13 cellular contexts compared by ENCODE assay signal in the genomic region with DNA sequence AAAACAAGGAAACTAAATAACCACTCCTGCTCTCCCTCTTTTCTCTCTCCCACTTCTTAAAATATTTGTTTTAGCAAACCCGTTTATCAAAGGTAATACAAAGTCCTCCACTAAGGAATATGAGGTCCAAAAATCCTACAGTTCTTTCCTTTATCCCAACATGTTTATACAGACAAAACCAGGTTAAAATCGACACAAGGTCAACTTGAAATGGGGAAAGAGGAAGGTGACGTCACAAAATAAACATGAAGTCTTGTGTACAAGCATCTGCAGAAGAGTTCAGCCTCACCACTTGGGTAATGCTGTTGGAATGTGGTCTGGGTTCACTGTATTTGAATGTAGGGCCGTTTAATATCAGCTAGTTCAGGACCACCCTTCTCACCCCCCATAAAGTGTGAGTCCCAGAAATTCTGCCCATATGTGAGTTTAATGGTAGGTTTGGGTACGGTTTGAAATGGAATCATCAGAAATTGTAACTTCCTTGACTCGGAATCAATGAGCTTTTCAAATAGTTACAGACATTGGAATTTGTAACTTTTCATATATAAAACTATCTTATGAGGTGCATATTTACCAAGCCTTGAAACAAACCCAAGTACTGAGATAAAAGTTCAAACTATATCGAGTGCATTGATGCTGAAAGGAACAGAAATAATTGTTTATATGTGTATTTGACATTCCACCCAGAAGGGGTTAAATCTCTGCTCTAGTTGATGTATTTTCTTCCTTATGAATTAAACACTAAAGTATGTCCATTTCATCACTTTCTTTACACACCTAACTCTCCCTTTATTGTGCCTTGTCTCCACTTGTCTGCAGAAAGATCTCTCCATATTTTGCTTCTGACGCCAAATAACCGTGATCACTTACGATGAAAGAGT.
A peak's percentile ranks its signal among the peaks of the same experiment; 100 is the strongest.
DNase-seq lines count a peak whose midpoint lies in the region; ATAC-seq and TF ChIP-seq lines count a peak whose summit lies in the region.
"Had no signal": no experiment of that assay in that cellular context is flagged by ENCODE, and none has a peak within 500 bp of the region (broad histone marks: within the 10 kb centered on the region; RNA-seq: fewer than 3 reads in every experiment).

No MANE protein-coding gene starts in this region.

- H3K27ac ChIP-seq in 22Rv1 (peak overlapping the region; percentile 90), substantia nigra (ENCODE audit: low read depth, low read length, poor library complexity, severe bottlenecking) (no peak overlapping the region)

- intact Hi-C loops in MCF 10A (cut with micrococcal nuclease), result loop anchor here (1.0 to 5.0 kb wide), 6 partner anchors 56 to 340 kb away; no protein-coding TSS in a partner anchor

- H3K4me1 Mint-ChIP-seq in MCF 10A (ENCODE audit: insufficient read depth, unreplicated experiment), result peaks cover 32% of the 10 kb centered on the region

- no peaks in the 10 kb centered on the region for H3K9me3 Mint-ChIP-seq in MCF 10A (ENCODE audit: unreplicated experiment)
- H3K9me3 Mint-ChIP-seq: brain; CD4-positive, alpha-beta memory T cell; IgD-negative memory B cell; T-helper 2 cell treated with Interferon-gamma antibody and Interleukin-4, amounts not matched to agents 5 μg/mL and 100 μg/mL, for 36 hours had no signal

- POLR2A ChIA-PET in MCF 10A (lab: Yijun Ruan, JAX), result interaction anchor here (0.7 to 6.1 kb wide), 34 partner anchors 9 to 503 kb away, joined by 3 to 81 read pairs (median 8); a partner anchor contains a TSS

- ATAC-seq in left lobe of liver (peak; percentile 89), HG02571 (IDR thresholded peaks at IDR 0.05; ENCODE audit: unreplicated experiment) (no peak)

- no peaks in the 10 kb centered on the region for H3K27me3 Mint-ChIP-seq in MCF 10A (ENCODE audit: insufficient read depth, unreplicated experiment)
- H3K27me3 Mint-ChIP-seq: brain; CD4-positive, alpha-beta memory T cell; IgD-negative memory B cell had no signal

- TF ChIP-seq CTCF in 22Rv1 (IDR thresholded peaks at IDR 0.05) (no peak), MCF 10A (IDR thresholded peaks at IDR 0.05; ENCODE audit: unreplicated experiment) (no peak)

- CTCF ChIA-PET in MCF 10A (lab: Yijun Ruan, JAX), result interaction anchor here (0.6 to 1.8 kb wide), 5 partner anchors 18 to 184 kb away, joined by 3 to 6 read pairs (median 3); no protein-coding TSS in a partner anchor

- H3K36me3 Mint-ChIP-seq in MCF 10A (ENCODE audit: insufficient read depth, unreplicated experiment), result peaks cover 6% of the 10 kb centered on the region
- H3K36me3 Mint-ChIP-seq: brain had no signal

- H3K27ac Mint-ChIP-seq in MCF 10A (ENCODE audit: low read depth, unreplicated experiment), result peak overlapping the region; percentile 100
- H3K27ac Mint-ChIP-seq: brain; CD4-positive, alpha-beta memory T cell; IgD-negative memory B cell; T-helper 2 cell treated with Interferon-gamma antibody and Interleukin-4, amounts not matched to agents 5 μg/mL and 100 μg/mL, for 36 hours had no signal

- BruUV-seq in MCF 10A (replicated peaks; lab: Mats Ljungman, UMichigan), result no TSS peak

- DNase-seq in HS-5 (ENCODE audit: low read depth) (peak; percentile 85), MCF 10A (ENCODE audit: unreplicated experiment) (peak; percentile 88), left lobe of liver (ENCODE audit: low spot score) (peak; percentile 55), DMS79 treated with DMSO at 0.1 percent for 48 hours (lab: John Stamatoyannopoulos, UW) (no peak), DMS153 (lab: John Stamatoyannopoulos, UW) (no peak), substantia nigra (lab: John Stamatoyannopoulos, UW) (no peak)
- DNase-seq: CD4-positive, alpha-beta memory T cell; stimulated activated naive CD4-positive, alpha-beta T cell treated with Interleukin-2 at 50 U/mL for 16 hours had no signal

- H3K4me3 Mint-ChIP-seq in MCF 10A (ENCODE audit: unreplicated experiment), result peak overlapping the region; percentile 61
- H3K4me3 Mint-ChIP-seq: brain; CD4-positive, alpha-beta memory T cell; IgD-negative memory B cell; T-helper 2 cell treated with Interferon-gamma antibody and Interleukin-4, amounts not matched to agents 5 μg/mL and 100 μg/mL, for 36 hours had no signal

Comparison
In these comparisons a context has a peak if more than half of its experiments do, and no peak if none do; other contexts are left out.
1. DNase-seq: peak in HS-5 (single experiment), MCF 10A (single experiment) and left lobe of liver (single experiment); none in DMS79 treated with DMSO at 0.1 percent for 48 hours (single experiment), DMS153 (single experiment) and substantia nigra (0 of 49).